8 cellular contexts compared by ENCODE assay signal in the genomic region with DNA sequence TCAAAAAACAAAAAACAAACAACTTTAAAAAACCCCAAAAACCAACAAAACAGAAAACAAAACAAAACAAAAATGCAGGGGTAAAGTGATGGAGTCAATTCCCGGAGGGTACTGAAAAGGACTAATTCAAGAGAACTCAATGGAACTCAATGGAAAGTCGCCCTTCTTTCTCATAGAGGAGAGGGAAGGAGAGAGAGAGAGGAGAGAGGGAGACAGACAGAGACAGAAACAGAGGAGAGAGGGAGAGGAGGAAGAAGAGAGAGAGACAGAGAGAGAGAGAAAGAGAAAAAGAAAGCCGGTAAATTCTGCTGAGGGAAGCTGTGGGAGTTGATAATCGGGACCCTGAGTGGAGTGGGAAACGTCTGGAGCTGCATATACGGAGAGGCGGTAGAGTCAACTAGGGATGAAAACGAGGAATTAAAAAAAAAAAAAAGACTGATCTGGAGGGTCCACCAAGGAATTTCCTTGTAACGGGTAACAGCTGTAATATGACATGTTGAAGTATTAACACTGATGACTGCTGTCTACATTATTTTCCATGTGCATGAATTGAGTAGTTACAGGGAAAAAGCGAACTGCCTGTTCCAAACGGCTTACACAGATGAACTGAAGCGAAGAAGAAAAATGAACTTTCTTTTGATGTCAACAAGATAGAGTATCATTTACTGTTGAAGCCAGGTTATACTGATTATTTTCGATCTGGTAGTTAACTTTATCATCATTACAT. TPM values are rescaled to one million over a fixed set of nuclear protein-coding genes. Genes with fewer than 3 reads are reported as not detected.
A peak's percentile ranks its signal among the peaks of the same experiment; 100 is the strongest.
DNase-seq lines count a peak whose midpoint lies in the region; ATAC-seq lines count a peak whose summit lies in the region.

No MANE protein-coding gene starts in this region.

- no peak overlapping the region for H3K27ac Mint-ChIP-seq in activated T-cell treated with anti-CD3 and anti-CD28 coated beads, Interleukin-2, amount 50 U/mL, for 72 hours

- no peak for ATAC-seq in GM19328 (IDR thresholded peaks at IDR 0.05; ENCODE audit: unreplicated experiment)
- no peak for ATAC-seq in HG03378 (IDR thresholded peaks at IDR 0.05; ENCODE audit: unreplicated experiment)
- no peak for ATAC-seq in activated T-cell treated with anti-CD3 and anti-CD28 coated beads, Interleukin-2, amount 50 U/mL, for 72 hours (replicated peaks in 1 of 2)

- H3K9ac ChIP-seq in HUES6 (ENCODE audit: low read length): peak overlapping the region; percentile 92

- peaks cover 2% of the 10 kb centered on the region in 2 donors for H3K36me3 Mint-ChIP-seq in activated T-cell treated with anti-CD3 and anti-CD28 coated beads, Interleukin-2, amount 50 U/mL, for 72 hours (ENCODE audit: insufficient read depth in 2 of 2)

- H3K9me3 Mint-ChIP-seq in activated T-cell treated with anti-CD3 and anti-CD28 coated beads, Interleukin-2, amount 50 U/mL, for 72 hours: no peaks in the 10 kb centered on the region

- peak; percentile 16 for DNase-seq in ACHN
- peak; percentile 40 for DNase-seq in cerebellar cortex (ENCODE audit: low spot score)
- DNase-seq in NCI-H82 (lab: John Stamatoyannopoulos, UW): no peak
- no peak for DNase-seq in activated T-cell treated with anti-CD3 and anti-CD28 coated beads, Interleukin-2, amount 50 U/mL, for 72 hours

- H3K4me1 ChIP-seq in HUES6 (ENCODE audit: control insufficient read depth, insufficient read depth, low read length): peaks cover 6% of the 10 kb centered on the region; the same call in 1 of the 2 replicates
- H3K4me1 ChIP-seq in mononuclear cell (ENCODE audit: insufficient read depth, low read length): peaks cover 25% of the 10 kb centered on the region

- H3K27ac ChIP-seq in HUES6 (ENCODE audit: low read depth, low read length): peak overlapping the region; percentile 93

- in situ Hi-C loops in ACHN (cut with HindIII; ENCODE audit: low pct_ligation_motif_present, low pct_unique_long_range_greater_than_20kb, low sequenced_read_pairs): no loop called here

- no peak overlapping the region for H3K4me3 Mint-ChIP-seq in activated T-cell treated with anti-CD3 and anti-CD28 coated beads, Interleukin-2, amount 50 U/mL, for 72 hours

- H3K27me3 Mint-ChIP-seq in activated T-cell treated with anti-CD3 and anti-CD28 coated beads, Interleukin-2, amount 50 U/mL, for 72 hours (ENCODE audit: low read depth): no peaks in the 10 kb centered on the region

- H3K36me3 ChIP-seq in HUES6 (ENCODE audit: control insufficient read depth, insufficient read depth, low read length): no peaks in the 10 kb centered on the region

- H3K4me3 ChIP-seq in HUES6 (ENCODE audit: low read depth, low read length) (peak overlapping the region; percentile 82), mononuclear cell (ENCODE audit: low read length) (peak overlapping the region; percentile 53)

- H3K4me1 Mint-ChIP-seq in activated T-cell treated with anti-CD3 and anti-CD28 coated beads, Interleukin-2, amount 50 U/mL, for 72 hours (ENCODE audit: low read depth): peaks cover 8% of the 10 kb centered on the region

- H3K9me3 ChIP-seq in HUES6 (ENCODE audit: control insufficient read depth, insufficient read depth, low read depth, low read length): no peaks in the 10 kb centered on the region
- no peaks in the 10 kb centered on the region for H3K9me3 ChIP-seq in mononuclear cell (ENCODE audit: low read depth, low read length)

- H3K27me3 ChIP-seq in HUES6 (ENCODE audit: control insufficient read depth, insufficient read depth, low read length) (no peaks in the 10 kb centered on the region), mononuclear cell (ENCODE audit: insufficient read depth, low read length) (no peaks in the 10 kb centered on the region)

RNA-seq across cellular contexts. Expression of gene ZC2HC1C, which starts 1.0 kb away (rescaled TPM):
- total RNA-seq in mononuclear cell: not detected
- 1 to 10 TPM; 1.2 to 3.0 TPM for total RNA-seq in activated T-cell treated with anti-CD3 and anti-CD28 coated beads, Interleukin-2, amount 50 U/mL, for 72 hours

RNA-seq across cellular contexts. Expression of gene ACYP1, which starts 4.6 kb away (rescaled TPM):
- 3.5 TPM for total RNA-seq in mononuclear cell
- 10 to 100 TPM; 40.5 to 44.9 TPM for total RNA-seq in activated T-cell treated with anti-CD3 and anti-CD28 coated beads, Interleukin-2, amount 50 U/mL, for 72 hours

RNA-seq across cellular contexts. Expression of gene MLH3, which starts 17.2 kb away (rescaled TPM):
- total RNA-seq in mononuclear cell: 36.9 TPM
- 10 to 100 TPM; 16.9 to 19.3 TPM for total RNA-seq in activated T-cell treated with anti-CD3 and anti-CD28 coated beads, Interleukin-2, amount 50 U/mL, for 72 hours

RNA-seq across cellular contexts. Expression of gene NEK9, which starts 58.4 kb away (rescaled TPM):
- total RNA-seq in mononuclear cell: 33.3 TPM
- 10 to 100 TPM; 64.1 to 77.5 TPM for total RNA-seq in activated T-cell treated with anti-CD3 and anti-CD28 coated beads, Interleukin-2, amount 50 U/mL, for 72 hours

Comparison
In these comparisons a context has a peak if more than half of its experiments do, and no peak if none do; other contexts are left out.
1. DNase-seq: peak in ACHN (single experiment) and cerebellar cortex (single experiment); none in NCI-H82 (single experiment) and activated T-cell treated with anti-CD3 and anti-CD28 coated beads, Interleukin-2, amount 50 U/mL, for 72 hours (0 of 2).